In the genomic region with DNA sequence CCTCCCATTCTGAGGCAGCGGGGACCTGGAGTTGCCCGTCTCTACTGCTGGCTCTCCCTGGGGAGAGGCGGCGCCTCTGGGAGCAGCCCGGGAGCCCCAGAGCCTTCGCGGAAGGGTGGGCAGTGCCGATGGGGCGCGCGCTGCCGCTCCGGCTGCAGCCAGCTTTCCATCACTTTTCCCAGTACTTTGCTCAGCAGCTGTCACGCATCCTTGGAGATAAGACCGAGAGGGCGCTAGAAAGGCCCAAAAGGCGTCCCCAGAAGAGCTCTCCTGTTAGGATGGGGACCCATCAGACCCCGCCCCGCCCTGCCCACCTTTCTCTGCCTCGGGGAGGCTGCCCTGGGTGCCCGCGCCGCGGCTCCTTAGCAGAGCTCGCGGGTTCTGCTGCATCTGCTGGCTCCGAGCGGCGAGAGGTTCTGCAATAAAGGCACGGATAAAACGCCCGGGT, we compare ENCODE assay signal across 8 cellular contexts. TPM values are rescaled to one million over a fixed set of nuclear protein-coding genes. Genes with fewer than 3 reads are reported as not detected.
A peak's percentile ranks its signal among the peaks of the same experiment; 100 is the strongest.
DNase-seq lines count a peak whose midpoint lies in the region; TF ChIP-seq lines count a peak whose summit lies in the region.

No MANE protein-coding gene starts in this region.

- CTCF ChIA-PET in MCF 10A (lab: Yijun Ruan, JAX): interaction anchor here (0.6 to 12.1 kb wide), 38 partner anchors 9 to 774 kb away, joined by 3 to 365 read pairs (median 6); no protein-coding TSS in a partner anchor

- POLR2A ChIA-PET in MCF 10A (lab: Yijun Ruan, JAX): interaction anchor here (1.1 kb wide), 1 partner anchor 10 kb away, joined by 4 read pairs; no protein-coding TSS in a partner anchor

- BruUV-seq in MCF 10A (replicated peaks; lab: Mats Ljungman, UMichigan): no TSS peak

- peak; percentile 33 for DNase-seq in activated CD8-positive, alpha-beta memory T cell treated with anti-CD3 and anti-CD28 coated beads, Interleukin-2, amount 50 U/mL, for 4 hours
- DNase-seq in activated CD8-positive, alpha-beta memory T cell treated with anti-CD3 and anti-CD28 coated beads for 24 hours: no peak
- DNase-seq in NCI-H510A (lab: John Stamatoyannopoulos, UW) (peak; percentile 23), MCF 10A (ENCODE audit: unreplicated experiment) (no peak), inferior parietal cortex (ENCODE audit: extremely low spot score) (peak; percentile 47), epidermal melanocyte (ENCODE audit: insufficient read length, low spot score) (no peak), cerebellar nuclear complex (lab: John Stamatoyannopoulos, UW) (no peak)
- peak; percentile 28 to 41 for DNase-seq in stimulated activated CD4-positive, alpha-beta T cell treated with anti-CD3 and anti-CD28 coated beads, Interleukin-2, amount 100 ng/mL, for 24 hours

- TF ChIP-seq CTCF in MCF 10A (IDR thresholded peaks at IDR 0.05; ENCODE audit: unreplicated experiment): no peak

- no peaks in the 10 kb centered on the region for H3K36me3 Mint-ChIP-seq in MCF 10A (ENCODE audit: insufficient read depth, unreplicated experiment)

- H3K27me3 Mint-ChIP-seq in MCF 10A (ENCODE audit: insufficient read depth, unreplicated experiment): peaks cover 55% of the 10 kb centered on the region

- no peaks in the 10 kb centered on the region for H3K4me1 Mint-ChIP-seq in MCF 10A (ENCODE audit: insufficient read depth, unreplicated experiment)

- H3K27ac Mint-ChIP-seq in MCF 10A (ENCODE audit: low read depth, unreplicated experiment): no peak overlapping the region

- no peaks in the 10 kb centered on the region for H3K9me3 Mint-ChIP-seq in MCF 10A (ENCODE audit: unreplicated experiment)

- peak overlapping the region; percentile 43 for H3K4me3 Mint-ChIP-seq in MCF 10A (ENCODE audit: unreplicated experiment)

- intact Hi-C loops in MCF 10A (cut with micrococcal nuclease): loop anchor here (10.0 kb wide), 2 partner anchors 341 to 989 kb away; no protein-coding TSS in a partner anchor

RNA-seq across cellular contexts. Expression of gene KCNH1, which starts 0.5 kb away (rescaled TPM):
- 0.17 and 0.19 TPM in 2 replicates for total RNA-seq in MCF 10A (2022)

Comparison
In these comparisons a context has a peak if more than half of its experiments do, and no peak if none do; other contexts are left out.
1. DNase-seq: peak in activated CD8-positive, alpha-beta memory T cell treated with anti-CD3 and anti-CD28 coated beads, Interleukin-2, amount 50 U/mL, for 4 hours (single experiment), NCI-H510A (single experiment), inferior parietal cortex (single experiment) and stimulated activated CD4-positive, alpha-beta T cell treated with anti-CD3 and anti-CD28 coated beads, Interleukin-2, amount 100 ng/mL, for 24 hours (2 of 2); none in activated CD8-positive, alpha-beta memory T cell treated with anti-CD3 and anti-CD28 coated beads for 24 hours (single experiment), MCF 10A (single experiment), epidermal melanocyte (single experiment) and cerebellar nuclear complex (0 of 2).